ENCODE assay signal across 1 cellular context in the genomic region with DNA sequence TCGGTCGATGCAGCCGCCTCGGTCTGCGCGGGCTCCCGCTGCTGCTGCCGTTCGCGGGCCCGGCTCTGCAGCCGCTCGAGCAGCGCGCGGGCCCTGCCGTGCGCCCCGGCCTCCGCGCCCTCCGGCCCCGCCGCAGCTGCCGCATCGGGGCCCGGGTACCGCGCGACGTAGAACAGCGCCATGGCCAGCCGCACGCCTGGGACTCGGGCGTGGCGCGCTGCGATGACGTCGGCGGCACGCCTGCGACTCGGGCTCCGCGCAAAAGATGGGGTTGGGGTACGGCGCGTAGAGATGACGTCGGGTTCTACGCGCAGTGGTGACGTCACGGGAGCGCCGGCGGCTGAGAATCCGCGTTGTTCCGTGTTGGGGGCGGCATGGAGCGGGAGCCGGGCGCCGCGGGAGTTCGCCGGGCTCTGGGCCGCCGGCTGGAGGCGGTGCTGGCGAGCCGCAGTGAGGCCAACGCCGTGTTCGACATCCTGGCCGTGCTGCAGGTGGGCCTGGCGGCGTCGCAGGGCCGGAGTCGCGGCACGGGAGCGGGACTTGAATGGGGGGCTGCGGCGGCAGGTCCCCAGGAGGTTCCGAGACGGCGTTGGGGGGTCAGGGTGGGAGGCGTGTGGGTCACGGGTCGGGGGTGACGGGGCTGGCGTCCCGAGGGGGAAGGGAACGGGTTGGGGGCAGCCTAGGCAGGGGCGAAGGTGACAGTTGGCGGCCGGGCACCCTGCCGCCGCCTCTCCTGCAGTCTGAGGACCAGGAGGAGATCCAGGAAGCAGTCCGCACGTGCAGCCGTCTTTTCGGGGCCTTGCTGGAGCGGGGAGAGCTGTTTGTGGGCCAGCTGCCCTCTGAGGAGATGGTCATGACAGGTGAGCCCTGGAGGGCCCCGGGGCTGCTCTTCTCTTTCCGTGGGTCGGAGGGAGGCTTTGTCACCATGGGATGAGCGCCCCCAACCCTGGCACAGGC.
TF ChIP-seq lines count a peak whose summit lies in the region.

A gene with protein sequence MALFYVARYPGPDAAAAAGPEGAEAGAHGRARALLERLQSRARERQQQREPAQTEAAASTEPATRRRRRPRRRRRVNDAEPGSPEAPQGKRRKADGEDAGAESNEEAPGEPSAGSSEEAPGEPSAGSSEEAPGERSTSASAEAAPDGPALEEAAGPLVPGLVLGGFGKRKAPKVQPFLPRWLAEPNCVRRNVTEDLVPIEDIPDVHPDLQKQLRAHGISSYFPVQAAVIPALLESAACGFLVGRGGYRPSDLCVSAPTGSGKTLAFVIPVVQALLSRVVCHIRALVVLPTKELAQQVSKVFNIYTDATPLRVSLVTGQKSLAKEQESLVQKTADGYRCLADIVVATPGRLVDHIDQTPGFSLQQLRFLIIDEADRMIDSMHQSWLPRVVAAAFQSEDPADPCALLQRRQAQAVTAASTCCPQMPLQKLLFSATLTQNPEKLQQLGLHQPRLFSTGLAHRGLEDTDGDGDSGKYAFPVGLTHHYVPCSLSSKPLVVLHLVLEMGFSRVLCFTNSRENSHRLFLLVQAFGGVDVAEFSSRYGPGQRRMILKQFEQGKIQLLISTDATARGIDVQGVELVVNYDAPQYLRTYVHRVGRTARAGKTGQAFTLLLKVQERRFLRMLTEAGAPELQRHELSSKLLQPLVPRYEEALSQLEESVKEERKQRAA (minus strand): TSS at position 205 of the 957 bp plus-strand sequence. CDS start 23 bp downstream, at position 182.
NOC4L (plus strand) TSS at position 343 of the 957 bp plus-strand sequence; CDS start at position 375, 32 bp downstream.

TF ChIP-seq in HepG2, 621 proteins besides CTCF, POLR2A, EP300 and RAD21 (continued from another document and continues in another):
- TF ChIP-seq ZBED4 (CRISPR knock-in tag; IDR thresholded peaks at IDR 0.05; ENCODE audit: borderline replicate concordance) (0 out of 2 replicates have a peak, but pooled peaks have one; percentile 60), TGIF2 (CRISPR knock-in tag; IDR thresholded peaks at IDR 0.05) (peak; percentile 80), ATF1 (CRISPR knock-in tag; IDR thresholded peaks at IDR 0.05) (peak; percentile 98), NCOA2 (CRISPR knock-in tag; IDR thresholded peaks at IDR 0.05) (peak; percentile 51), GABPA (IDR thresholded peaks at IDR 0.05; ENCODE audit: low read depth, low read length) (no peak), GABPA (CRISPR knock-in tag; IDR thresholded peaks at IDR 0.05; ENCODE audit: low read depth) (peak; percentile 59), ZNF30 (CRISPR knock-in tag; IDR thresholded peaks at IDR 0.05) (no peak), SNAI1 (CRISPR knock-in tag; IDR thresholded peaks at IDR 0.05; ENCODE audit: borderline replicate concordance) (no peak), DRAP1 (CRISPR knock-in tag; IDR thresholded peaks at IDR 0.05) (peak; percentile 75), ZNF230 (CRISPR knock-in tag; IDR thresholded peaks at IDR 0.05) (peak; percentile 63; the same call in 1 of the 2 replicates), ZNF543 (CRISPR knock-in tag; IDR thresholded peaks at IDR 0.05) (0 out of 2 replicates have a peak, but pooled peaks have one; percentile 44), ZNF7 (CRISPR knock-in tag; IDR thresholded peaks at IDR 0.05) (peak; percentile 27; the same call in 1 of the 2 replicates), ZNF432 (CRISPR knock-in tag; IDR thresholded peaks at IDR 0.05; ENCODE audit: borderline replicate concordance) (no peak), ZNF788 (CRISPR knock-in tag; IDR thresholded peaks at IDR 0.05; ENCODE audit: borderline replicate concordance) (peak; percentile 88; the same call in 1 of the 2 replicates), ETV6 (CRISPR knock-in tag; conservative IDR thresholded peaks at IDR 0.05) (peak; percentile 80), ZNF343 (CRISPR knock-in tag; IDR thresholded peaks at IDR 0.05) (no peak), NFE2 (CRISPR knock-in tag; IDR thresholded peaks at IDR 0.05) (no peak), AKAP8 (CRISPR knock-in tag; IDR thresholded peaks at IDR 0.05) (0 out of 2 replicates have a peak, but pooled peaks have one; percentile 61), ZNF703 (CRISPR knock-in tag; IDR thresholded peaks at IDR 0.05; ENCODE audit: borderline replicate concordance) (no peak), ZNF431 (CRISPR knock-in tag; IDR thresholded peaks at IDR 0.05; ENCODE audit: borderline replicate concordance, low read depth) (no peak), XRCC5 (optimal IDR thresholded peaks at IDR 0.05; ENCODE audit: low read length) (peak; percentile 39), SKIL (CRISPR knock-in tag; IDR thresholded peaks at IDR 0.05; ENCODE audit: borderline replicate concordance) (no peak), NR3C1 (CRISPR knock-in tag; IDR thresholded peaks at IDR 0.05) (no peak), UBTF (CRISPR knock-in tag; IDR thresholded peaks at IDR 0.05) (peak; percentile 77), SMARCC2 (IDR thresholded peaks at IDR 0.05) (0 out of 2 replicates have a peak, but pooled peaks have one; percentile 44), ELF4 (CRISPR knock-in tag; IDR thresholded peaks at IDR 0.05; ENCODE audit: borderline replicate concordance) (no peak), GATA4 (IDR thresholded peaks at IDR 0.05; ENCODE audit: borderline replicate concordance, low read depth) (peak; percentile 43; the same call in 1 of the 2 replicates), ZNF781 (CRISPR knock-in tag; IDR thresholded peaks at IDR 0.05; ENCODE audit: borderline replicate concordance, not compliant biosample characterization) (no peak), ZFP36 (IDR thresholded peaks at IDR 0.05; ENCODE audit: borderline replicate concordance, low read depth, low read length, partially characterized antibody) (no peak), HMGA1 (CRISPR knock-in tag; conservative IDR thresholded peaks at IDR 0.05) (no peak), KLF13 (CRISPR knock-in tag; IDR thresholded peaks at IDR 0.05) (no peak), CENPT (CRISPR knock-in tag; IDR thresholded peaks at IDR 0.05; ENCODE audit: low read depth) (no peak), ZBTB1 (CRISPR knock-in tag; IDR thresholded peaks at IDR 0.05; ENCODE audit: borderline replicate concordance) (no peak), IRX3 (CRISPR knock-in tag; IDR thresholded peaks at IDR 0.05; ENCODE audit: borderline replicate concordance, low read depth) (0 out of 2 replicates have a peak, but pooled peaks have one; percentile 22)
- TF ChIP-seq, protein P1, sequence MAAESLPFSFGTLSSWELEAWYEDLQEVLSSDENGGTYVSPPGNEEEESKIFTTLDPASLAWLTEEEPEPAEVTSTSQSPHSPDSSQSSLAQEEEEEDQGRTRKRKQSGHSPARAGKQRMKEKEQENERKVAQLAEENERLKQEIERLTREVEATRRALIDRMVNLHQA (CRISPR knock-in tag; IDR thresholded peaks at IDR 0.05): no peak
- TF ChIP-seq, protein P2, sequence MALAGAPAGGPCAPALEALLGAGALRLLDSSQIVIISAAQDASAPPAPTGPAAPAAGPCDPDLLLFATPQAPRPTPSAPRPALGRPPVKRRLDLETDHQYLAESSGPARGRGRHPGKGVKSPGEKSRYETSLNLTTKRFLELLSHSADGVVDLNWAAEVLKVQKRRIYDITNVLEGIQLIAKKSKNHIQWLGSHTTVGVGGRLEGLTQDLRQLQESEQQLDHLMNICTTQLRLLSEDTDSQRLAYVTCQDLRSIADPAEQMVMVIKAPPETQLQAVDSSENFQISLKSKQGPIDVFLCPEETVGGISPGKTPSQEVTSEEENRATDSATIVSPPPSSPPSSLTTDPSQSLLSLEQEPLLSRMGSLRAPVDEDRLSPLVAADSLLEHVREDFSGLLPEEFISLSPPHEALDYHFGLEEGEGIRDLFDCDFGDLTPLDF (CRISPR knock-in tag; IDR thresholded peaks at IDR 0.05): peak; percentile 68
- TF ChIP-seq, protein P3, sequence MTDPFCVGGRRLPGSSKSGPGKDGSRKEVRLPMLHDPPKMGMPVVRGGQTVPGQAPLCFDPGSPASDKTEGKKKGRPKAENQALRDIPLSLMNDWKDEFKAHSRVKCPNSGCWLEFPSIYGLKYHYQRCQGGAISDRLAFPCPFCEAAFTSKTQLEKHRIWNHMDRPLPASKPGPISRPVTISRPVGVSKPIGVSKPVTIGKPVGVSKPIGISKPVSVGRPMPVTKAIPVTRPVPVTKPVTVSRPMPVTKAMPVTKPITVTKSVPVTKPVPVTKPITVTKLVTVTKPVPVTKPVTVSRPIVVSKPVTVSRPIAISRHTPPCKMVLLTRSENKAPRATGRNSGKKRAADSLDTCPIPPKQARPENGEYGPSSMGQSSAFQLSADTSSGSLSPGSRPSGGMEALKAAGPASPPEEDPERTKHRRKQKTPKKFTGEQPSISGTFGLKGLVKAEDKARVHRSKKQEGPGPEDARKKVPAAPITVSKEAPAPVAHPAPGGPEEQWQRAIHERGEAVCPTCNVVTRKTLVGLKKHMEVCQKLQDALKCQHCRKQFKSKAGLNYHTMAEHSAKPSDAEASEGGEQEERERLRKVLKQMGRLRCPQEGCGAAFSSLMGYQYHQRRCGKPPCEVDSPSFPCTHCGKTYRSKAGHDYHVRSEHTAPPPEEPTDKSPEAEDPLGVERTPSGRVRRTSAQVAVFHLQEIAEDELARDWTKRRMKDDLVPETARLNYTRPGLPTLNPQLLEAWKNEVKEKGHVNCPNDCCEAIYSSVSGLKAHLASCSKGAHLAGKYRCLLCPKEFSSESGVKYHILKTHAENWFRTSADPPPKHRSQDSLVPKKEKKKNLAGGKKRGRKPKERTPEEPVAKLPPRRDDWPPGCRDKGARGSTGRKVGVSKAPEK (CRISPR knock-in tag; IDR thresholded peaks at IDR 0.05; ENCODE audit: borderline replicate concordance): no peak
- TF ChIP-seq, protein P4, sequence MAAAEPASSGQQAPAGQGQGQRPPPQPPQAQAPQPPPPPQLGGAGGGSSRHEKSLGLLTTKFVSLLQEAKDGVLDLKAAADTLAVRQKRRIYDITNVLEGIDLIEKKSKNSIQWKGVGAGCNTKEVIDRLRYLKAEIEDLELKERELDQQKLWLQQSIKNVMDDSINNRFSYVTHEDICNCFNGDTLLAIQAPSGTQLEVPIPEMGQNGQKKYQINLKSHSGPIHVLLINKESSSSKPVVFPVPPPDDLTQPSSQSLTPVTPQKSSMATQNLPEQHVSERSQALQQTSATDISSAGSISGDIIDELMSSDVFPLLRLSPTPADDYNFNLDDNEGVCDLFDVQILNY (CRISPR knock-in tag; conservative IDR thresholded peaks at IDR 0.05): peak; percentile 77; the same call in 1 of the 2 replicates
